8 cellular contexts compared by ENCODE assay signal in the genomic region with DNA sequence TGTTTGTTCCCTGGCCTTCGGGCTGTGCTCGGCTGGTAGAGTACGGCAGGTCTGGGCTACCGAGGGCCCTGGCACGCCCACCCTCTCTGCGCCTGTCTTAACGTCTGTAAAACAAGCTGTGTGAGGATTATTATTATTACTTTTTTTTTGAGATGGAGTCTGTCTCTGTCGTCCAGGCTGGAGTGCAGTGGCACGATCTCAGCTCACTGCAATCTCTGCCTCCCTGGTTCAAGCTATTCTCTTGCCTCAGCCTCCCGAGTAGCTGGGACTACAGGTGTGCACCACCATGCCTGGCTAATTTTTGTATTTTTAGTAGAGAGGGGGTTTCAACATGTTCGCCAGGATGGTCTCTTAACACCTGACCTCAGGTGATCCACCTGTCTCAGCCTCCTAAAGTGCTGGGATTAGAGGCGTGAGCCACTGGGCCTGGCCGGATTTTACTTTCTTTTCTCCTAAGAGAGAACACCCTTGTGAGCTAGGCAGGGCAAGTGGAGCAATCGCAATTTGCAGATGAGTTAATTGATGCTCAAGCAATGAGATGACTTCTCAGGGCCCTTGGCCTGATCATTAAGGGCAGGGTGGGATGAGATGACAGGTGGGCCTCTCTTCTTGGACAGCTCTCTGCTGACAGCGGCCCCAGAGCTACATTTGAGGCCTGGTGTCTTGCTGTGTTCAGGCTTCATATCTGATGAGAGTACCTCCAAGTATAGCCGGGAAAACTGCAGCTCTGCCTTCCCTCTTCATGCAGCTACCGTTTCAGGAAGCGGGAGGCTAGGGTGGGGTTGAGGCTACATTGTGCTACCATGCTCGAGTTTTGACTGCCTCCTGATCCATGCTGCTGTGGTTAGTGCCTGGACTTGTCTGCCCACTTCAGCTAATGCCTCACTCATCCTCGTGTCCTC. TPM values are rescaled to one million over a fixed set of nuclear protein-coding genes. Genes with fewer than 3 reads are reported as not detected.
A peak's percentile ranks its signal among the peaks of the same experiment; 100 is the strongest.
DNase-seq lines count a peak whose midpoint lies in the region; ATAC-seq lines count a peak whose summit lies in the region.

No MANE protein-coding gene starts in this region.

- ATAC-seq in HG02970 (IDR thresholded peaks at IDR 0.05; ENCODE audit: low FRiP score, unreplicated experiment) (peak; percentile 26), HG03521 (IDR thresholded peaks at IDR 0.05; ENCODE audit: unreplicated experiment) (no peak)
- ATAC-seq in stimulated activated effector memory CD8-positive, alpha-beta T cell treated with anti-CD3 and anti-CD28 coated beads, Interleukin-12 subunit alpha, Interleukin-12 subunit beta, amount 100 ng/mL, for 72 hours, result peak; percentile 62

- peak overlapping the region; percentile 39 for H3K4me3 ChIP-seq in iPS-11a (ENCODE audit: low read depth, low read length)

- H3K36me3 Mint-ChIP-seq in T-helper 1 cell treated with Interleukin-12 subunit alpha and Interleukin-12 subunit beta and Interleukin-4 antibody, amounts not matched to agents 30 μg/mL and 1 μg/mL, for 36 hours (ENCODE audit: low read depth), result peaks cover 2% of the 10 kb centered on the region
- peaks cover 10% of the 10 kb centered on the region for H3K36me3 Mint-ChIP-seq in activated T-helper 1 cell treated with anti-CD3 and anti-CD28 coated beads, Interleukin-12 subunit alpha, Interleukin-12 subunit beta, Interleukin-2, Interleukin-4 antibody, amounts not matched to agents 30 ng/mL and 10 ng/mL and 1 ng/mL, durations not matched to agents 14 hours and 24 hours and 36 hours (ENCODE audit: low read depth)
- peaks cover 43% of the 10 kb centered on the region for H3K36me3 Mint-ChIP-seq in stimulated activated effector memory CD8-positive, alpha-beta T cell treated with anti-CD3 and anti-CD28 coated beads, Interleukin-12 subunit alpha, Interleukin-12 subunit beta, amount 100 ng/mL, for 72 hours

- H3K4me3 Mint-ChIP-seq in T-helper 1 cell treated with Interleukin-12 subunit alpha and Interleukin-12 subunit beta and Interleukin-4 antibody, amounts not matched to agents 30 μg/mL and 1 μg/mL, for 36 hours, result peak overlapping the region; percentile 96
- peak overlapping the region; percentile 87 for H3K4me3 Mint-ChIP-seq in activated T-helper 1 cell treated with anti-CD3 and anti-CD28 coated beads, Interleukin-12 subunit alpha, Interleukin-12 subunit beta, Interleukin-2, Interleukin-4 antibody, amounts not matched to agents 30 ng/mL and 10 ng/mL and 1 ng/mL, durations not matched to agents 14 hours and 24 hours and 36 hours
- H3K4me3 Mint-ChIP-seq in stimulated activated effector memory CD8-positive, alpha-beta T cell treated with anti-CD3 and anti-CD28 coated beads, Interleukin-12 subunit alpha, Interleukin-12 subunit beta, amount 100 ng/mL, for 72 hours, result peak overlapping the region; percentile 89

- intact Hi-C loops in activated T-helper 1 cell treated with anti-CD3 and anti-CD28 coated beads, Interleukin-12 subunit alpha, Interleukin-12 subunit beta, Interleukin-2, Interleukin-4 antibody, amounts not matched to agents 30 ng/mL and 10 ng/mL and 1 ng/mL, durations not matched to agents 14 hours and 24 hours and 36 hours (cut with micrococcal nuclease), result loop anchor here (1.0 to 5.0 kb wide), 11 partner anchors 13 to 461 kb away; a partner anchor contains a TSS

- DNase-seq in T-helper 1 cell, result no peak
- no peak for DNase-seq in activated T-helper 1 cell treated with anti-CD3 and anti-CD28 coated beads, Interleukin-12 subunit alpha, Interleukin-12 subunit beta, Interleukin-2, Interleukin-4 antibody, amounts not matched to agents 30 ng/mL and 10 ng/mL and 1 ng/mL, durations not matched to agents 14 hours and 24 hours and 36 hours (ENCODE audit: low spot score)
- no peak for DNase-seq in stimulated activated effector memory CD8-positive, alpha-beta T cell treated with anti-CD3 and anti-CD28 coated beads, Interleukin-12 subunit alpha, Interleukin-12 subunit beta, amount 100 ng/mL, for 72 hours (ENCODE audit: low spot score in 2 of 2)
- DNase-seq in NCI-H2227 (lab: John Stamatoyannopoulos, UW; ENCODE audit: unreplicated experiment), result no peak

- no peaks in the 10 kb centered on the region for H3K27me3 Mint-ChIP-seq in T-helper 1 cell treated with Interleukin-12 subunit alpha and Interleukin-12 subunit beta and Interleukin-4 antibody, amounts not matched to agents 30 μg/mL and 1 μg/mL, for 36 hours (ENCODE audit: low read depth)
- peaks cover 1% of the 10 kb centered on the region for H3K27me3 Mint-ChIP-seq in activated T-helper 1 cell treated with anti-CD3 and anti-CD28 coated beads, Interleukin-12 subunit alpha, Interleukin-12 subunit beta, Interleukin-2, Interleukin-4 antibody, amounts not matched to agents 30 ng/mL and 10 ng/mL and 1 ng/mL, durations not matched to agents 14 hours and 24 hours and 36 hours (ENCODE audit: insufficient read depth)

- no peaks in the 10 kb centered on the region for H3K9me3 Mint-ChIP-seq in T-helper 1 cell treated with Interleukin-12 subunit alpha and Interleukin-12 subunit beta and Interleukin-4 antibody, amounts not matched to agents 30 μg/mL and 1 μg/mL, for 36 hours
- no peaks in the 10 kb centered on the region for H3K9me3 Mint-ChIP-seq in activated T-helper 1 cell treated with anti-CD3 and anti-CD28 coated beads, Interleukin-12 subunit alpha, Interleukin-12 subunit beta, Interleukin-2, Interleukin-4 antibody, amounts not matched to agents 30 ng/mL and 10 ng/mL and 1 ng/mL, durations not matched to agents 14 hours and 24 hours and 36 hours
- no peaks in the 10 kb centered on the region for H3K9me3 Mint-ChIP-seq in stimulated activated effector memory CD8-positive, alpha-beta T cell treated with anti-CD3 and anti-CD28 coated beads, Interleukin-12 subunit alpha, Interleukin-12 subunit beta, amount 100 ng/mL, for 72 hours

- H3K4me1 Mint-ChIP-seq in T-helper 1 cell treated with Interleukin-12 subunit alpha and Interleukin-12 subunit beta and Interleukin-4 antibody, amounts not matched to agents 30 μg/mL and 1 μg/mL, for 36 hours (ENCODE audit: low read depth), result peaks cover 25% of the 10 kb centered on the region
- H3K4me1 Mint-ChIP-seq in activated T-helper 1 cell treated with anti-CD3 and anti-CD28 coated beads, Interleukin-12 subunit alpha, Interleukin-12 subunit beta, Interleukin-2, Interleukin-4 antibody, amounts not matched to agents 30 ng/mL and 10 ng/mL and 1 ng/mL, durations not matched to agents 14 hours and 24 hours and 36 hours (ENCODE audit: low read depth), result peaks cover 33% of the 10 kb centered on the region
- H3K4me1 Mint-ChIP-seq in stimulated activated effector memory CD8-positive, alpha-beta T cell treated with anti-CD3 and anti-CD28 coated beads, Interleukin-12 subunit alpha, Interleukin-12 subunit beta, amount 100 ng/mL, for 72 hours, result peaks cover 33% of the 10 kb centered on the region

- H3K27ac Mint-ChIP-seq in T-helper 1 cell treated with Interleukin-12 subunit alpha and Interleukin-12 subunit beta and Interleukin-4 antibody, amounts not matched to agents 30 μg/mL and 1 μg/mL, for 36 hours, result peak overlapping the region; percentile 64
- H3K27ac Mint-ChIP-seq in activated T-helper 1 cell treated with anti-CD3 and anti-CD28 coated beads, Interleukin-12 subunit alpha, Interleukin-12 subunit beta, Interleukin-2, Interleukin-4 antibody, amounts not matched to agents 30 ng/mL and 10 ng/mL and 1 ng/mL, durations not matched to agents 14 hours and 24 hours and 36 hours, result peak overlapping the region; percentile 83
- H3K27ac Mint-ChIP-seq in stimulated activated effector memory CD8-positive, alpha-beta T cell treated with anti-CD3 and anti-CD28 coated beads, Interleukin-12 subunit alpha, Interleukin-12 subunit beta, amount 100 ng/mL, for 72 hours, result peak overlapping the region; percentile 91

RNA-seq across cellular contexts. Expression of a gene that starts 0.9 kb away (rescaled TPM):
- total RNA-seq in activated T-helper 1 cell treated with anti-CD3 and anti-CD28 coated beads, Interleukin-12 subunit alpha, Interleukin-12 subunit beta, Interleukin-2, Interleukin-4 antibody, amounts not matched to agents 30 ng/mL and 10 ng/mL and 1 ng/mL, durations not matched to agents 14 hours and 24 hours and 36 hours, result 14.3 and 15.0 TPM in 2 replicates

RNA-seq across cellular contexts. Expression of a gene that starts 13.0 kb away (rescaled TPM):
- total RNA-seq in activated T-helper 1 cell treated with anti-CD3 and anti-CD28 coated beads, Interleukin-12 subunit alpha, Interleukin-12 subunit beta, Interleukin-2, Interleukin-4 antibody, amounts not matched to agents 30 ng/mL and 10 ng/mL and 1 ng/mL, durations not matched to agents 14 hours and 24 hours and 36 hours, result 415 and 438 TPM in 2 replicates
